In genomic region chr20:37259865-37260264, GRCh38 we compare ENCODE assay signal across 22 cellular contexts. TPM values are rescaled to one million over a fixed set of nuclear protein-coding genes. Genes with fewer than 3 reads are reported as not detected.
DNase-seq lines count a peak whose midpoint lies in the region; ATAC-seq, FAIRE-seq and TF ChIP-seq lines count a peak whose summit lies in the region.
"Had no signal": no experiment of that assay in that cellular context is flagged by ENCODE, and none has a peak within 500 bp of the region (broad histone marks: within the 10 kb centered on the region; RNA-seq: fewer than 3 reads in every experiment).

No MANE protein-coding gene starts in this region.

- H2AFZ ChIP-seq in neural progenitor cell (replicated peaks) = no peak overlapping the region

- H3K36me3 ChIP-seq in neural progenitor cell (no peaks in the 10 kb centered on the region), psoas muscle (ENCODE audit: insufficient read depth in 1 of 2, low read depth in 1 of 2) (no peaks in the 10 kb centered on the region)

- H3K27me3 Mint-ChIP-seq in WTC11 (ENCODE audit: low read depth) (peaks cover 5% of the 10 kb centered on the region; the same call in 1 of the 2 replicates), neural progenitor cell (ENCODE audit: insufficient read depth, low read depth) (peaks cover 9% of the 10 kb centered on the region)

- H3K36me3 Mint-ChIP-seq in WTC11 = no peaks in the 10 kb centered on the region
- H3K36me3 Mint-ChIP-seq in neural progenitor cell = no peaks in the 10 kb centered on the region

- H3K27ac Mint-ChIP-seq in WTC11 (0 out of 2 replicates have a peak overlapping the region, but pooled peaks have one; percentile 15), neural progenitor cell (peak overlapping the region; percentile 85)
- H3K27ac Mint-ChIP-seq: CD4-positive, alpha-beta T cell; HFFc6; T-helper 1 cell treated with Interleukin-12 subunit alpha and Interleukin-12 subunit beta and Interleukin-4 antibody, amounts not matched to agents 30 μg/mL and 1 μg/mL, for 36 hours had no signal

- CTCF ChIA-PET in WTC11 (lab: Charles Lee) = interaction anchor here (0.7 to 2.7 kb wide), 5 partner anchors 8 to 68 kb away, joined by 3 to 12 read pairs (median 6); no protein-coding TSS in a partner anchor

- no peaks in the 10 kb centered on the region for H3K9me3 Mint-ChIP-seq in WTC11
- H3K9me3 Mint-ChIP-seq in neural progenitor cell = no peaks in the 10 kb centered on the region
- H3K9me3 Mint-ChIP-seq: CD4-positive, alpha-beta T cell; HFFc6; T-helper 1 cell treated with Interleukin-12 subunit alpha and Interleukin-12 subunit beta and Interleukin-4 antibody, amounts not matched to agents 30 μg/mL and 1 μg/mL, for 36 hours had no signal

- H4K20me1 ChIP-seq in neural progenitor cell (ENCODE audit: low read depth) = no peaks in the 10 kb centered on the region

- H3K4me3 Mint-ChIP-seq in WTC11 (no peak overlapping the region), neural progenitor cell (peak overlapping the region; percentile 44)
- H3K4me3 Mint-ChIP-seq: CD4-positive, alpha-beta T cell; HFFc6; T-helper 1 cell treated with Interleukin-12 subunit alpha and Interleukin-12 subunit beta and Interleukin-4 antibody, amounts not matched to agents 30 μg/mL and 1 μg/mL, for 36 hours had no signal

- H3K9me3 ChIP-seq in neural progenitor cell (ENCODE audit: low read depth) (peaks cover under 1% of the 10 kb centered on the region), psoas muscle (no peaks in the 10 kb centered on the region)

- H3K4me3 ChIP-seq in neural progenitor cell (no peak overlapping the region), psoas muscle (no peak overlapping the region)

- intact Hi-C loops in psoas muscle (cut with DNase I) = no loop called here

- TF ChIP-seq CTCF in WTC11 (IDR thresholded peaks at IDR 0.05) (no peak), neural progenitor cell (IDR thresholded peaks at IDR 0.05) (no peak), psoas muscle (IDR thresholded peaks at IDR 0.05) (no peak)

- no peaks in the 10 kb centered on the region for H3K27me3 ChIP-seq in neural progenitor cell
- no peaks in the 10 kb centered on the region for H3K27me3 ChIP-seq in psoas muscle (ENCODE audit: insufficient read depth in 3 of 3, low read length in 2 of 3)

- peaks cover 42% of the 10 kb centered on the region for H3F3A ChIP-seq in neural progenitor cell (ENCODE audit: low read depth)

- DNase-seq in NCI-H128 (lab: John Stamatoyannopoulos, UW; ENCODE audit: unreplicated experiment) = peak; percentile 60
- peak; percentile 95 for DNase-seq in NCI-H2107 treated with DMSO at 0.1 percent for 48 hours (lab: John Stamatoyannopoulos, UW; ENCODE audit: unreplicated experiment)
- no peak for DNase-seq in WTC11 (ENCODE audit: low spot score)
- peak; percentile 24 for DNase-seq in neural progenitor cell (ENCODE audit: low spot score)
- no peak for DNase-seq in psoas muscle
- no peak for DNase-seq in NCI-H524 (lab: John Stamatoyannopoulos, UW)
- no peak for DNase-seq in GM19239 (ENCODE audit: insufficient read length, low spot score)
- DNase-seq: ACHN; Calu3; CD4-positive, alpha-beta T cell; DND-41; HFFc6; Karpas-422; MM.1S; NCI-H1436 treated with DMSO at 0.1 percent for 48 hours; NCI-H82; SHP77 had no signal

- peak overlapping the region; percentile 92 for H3K27ac ChIP-seq in neural progenitor cell
- no peak overlapping the region for H3K27ac ChIP-seq in psoas muscle

- H3K4me1 ChIP-seq in neural progenitor cell (peaks cover 46% of the 10 kb centered on the region), psoas muscle (no peaks in the 10 kb centered on the region)

- H3K4me1 Mint-ChIP-seq in WTC11 = peaks cover 40% of the 10 kb centered on the region
- H3K4me1 Mint-ChIP-seq in neural progenitor cell = peaks cover 49% of the 10 kb centered on the region

- H3K9ac ChIP-seq in neural progenitor cell = no peak overlapping the region

- no peak for FAIRE-seq in GM19239 (lab: Jason Lieb, UNC)

- H3K79me2 ChIP-seq in neural progenitor cell (ENCODE audit: low read depth) = no peaks in the 10 kb centered on the region

- ATAC-seq in WTC11 = no peak
- no peak for ATAC-seq in psoas muscle
- ATAC-seq in HG02588 (IDR thresholded peaks at IDR 0.05; ENCODE audit: unreplicated experiment) = no peak
- ATAC-seq: Panc1, SK-N-SH treated with all-trans-retinoic acid at 6 μM for 48 hours had no signal

- 57 to 71% (median 71%) methylated on average over 3 of the region's 3 CpGs for WGBS in psoas muscle, 3 donors

- peak overlapping the region; percentile 37 for H3K4me2 ChIP-seq in neural progenitor cell

- POLR2A ChIA-PET in WTC11 (lab: Charles Lee) = interaction anchor here (0.6 to 1.1 kb wide), 2 partner anchors 8 to 58 kb away, joined by 3 read pairs; no protein-coding TSS in a partner anchor

TF ChIP-seq in WTC11, 78 proteins besides CTCF, POLR2A, EP300 and RAD21 (continues in another document):
- TF ChIP-seq RELA (CRISPR knock-in tag; IDR thresholded peaks at IDR 0.05; ENCODE audit: borderline replicate concordance) (no peak), PRDM15 (CRISPR knock-in tag; IDR thresholded peaks at IDR 0.05) (no peak), ATF1 (CRISPR knock-in tag; IDR thresholded peaks at IDR 0.05) (no peak), ZSCAN18 (CRISPR knock-in tag; IDR thresholded peaks at IDR 0.05) (no peak), KAT7 (CRISPR knock-in tag; IDR thresholded peaks at IDR 0.05; ENCODE audit: borderline replicate concordance) (no peak), NFYB (CRISPR knock-in tag; conservative IDR thresholded peaks at IDR 0.05; ENCODE audit: low read depth) (no peak), JUN (CRISPR knock-in tag; IDR thresholded peaks at IDR 0.05) (no peak), ATF6 (CRISPR knock-in tag; IDR thresholded peaks at IDR 0.05) (no peak), MXD4 (CRISPR knock-in tag; IDR thresholded peaks at IDR 0.05; ENCODE audit: borderline replicate concordance) (no peak), ZNF423 (CRISPR knock-in tag; IDR thresholded peaks at IDR 0.05) (no peak), ZNF219 (CRISPR knock-in tag; IDR thresholded peaks at IDR 0.05; ENCODE audit: borderline replicate concordance) (no peak), SMAD4 (CRISPR knock-in tag; IDR thresholded peaks at IDR 0.05) (no peak), FOXK1 (CRISPR knock-in tag; IDR thresholded peaks at IDR 0.05) (no peak)

RNA-seq across cellular contexts. Expression of gene GHRH, which starts 1.7 kb away (rescaled TPM):
- 0.74 TPM in 1 of 3 replicates, not detected in the others for total RNA-seq in WTC11 (2021)
- total RNA-seq in neural progenitor cell (ENCODE audit: low replicate concordance) = 3.2 TPM in 1 of 2 replicates, not detected in the other
- not detected for total RNA-seq in psoas muscle
- polyA plus RNA-seq in psoas muscle = not detected
- total RNA-seq: Calu3; CD4-positive, alpha-beta T cell; H4; HFFc6 had no signal

RNA-seq across cellular contexts. Expression of gene MANBAL, which starts 29.6 kb away (rescaled TPM):
- total RNA-seq in WTC11 (2021) (41.7 to 48.6 TPM (median 48.5 TPM) in 3 replicates), neural progenitor cell (ENCODE audit: low replicate concordance) (32.7 and 44.8 TPM in 2 replicates), psoas muscle (10 to 100 TPM; 10.5 to 16.3 (median 11.5) TPM)
- polyA plus RNA-seq in psoas muscle = 10 to 100 TPM; 17.1 to 40.1 (median 21.9) TPM

Comparison
In these comparisons a context has a peak if more than half of its experiments do, and no peak if none do; other contexts are left out.
1. DNase-seq: peak in NCI-H128 (single experiment), NCI-H2107 treated with DMSO at 0.1 percent for 48 hours (single experiment) and neural progenitor cell (single experiment); none in WTC11 (single experiment), psoas muscle (0 of 2), NCI-H524 (0 of 2) and GM19239 (single experiment).